28 cellular contexts compared by ENCODE assay signal in genomic region chr1:176961678-176962077, GRCh38.
"Had no signal": no experiment of that assay in that cellular context is flagged by ENCODE, and none has a peak within 500 bp of the region (broad histone marks: within the 10 kb centered on the region; RNA-seq: fewer than 3 reads in every experiment).

No MANE protein-coding gene starts in this region.

- H3K79me2 ChIP-seq: parathyroid adenoma had no signal

- H3K9me3 ChIP-seq: ovary, psoas muscle, right lobe of liver, sigmoid colon, spleen, thoracic aorta, thyroid gland, tibial nerve, upper lobe of left lung, vagina had no signal

- H3K27ac ChIP-seq: neural progenitor cell, ovary, parathyroid adenoma, psoas muscle, right lobe of liver, sigmoid colon, skin epidermis, spleen, thoracic aorta, thyroid gland, tibial nerve, upper lobe of left lung, vagina had no signal

- ATAC-seq: naive thymus-derived CD4-positive, alpha-beta T cell; natural killer cell; psoas muscle; right cardiac atrium; right lobe of liver; stimulated activated memory B cell treated with anti-CD40 and anti-IgM and Interleukin-4, amounts not matched to agents 10 μg/mL and 1 μg/mL and 100 μg/mL, for 72 hours; stimulated activated naive CD8-positive, alpha-beta T cell treated with anti-CD3 and anti-CD28 coated beads, Interleukin-15, amount 100 ng/mL, for 72 hours; stimulated activated naive CD8-positive, alpha-beta T cell treated with anti-CD3 and anti-CD28 coated beads, Interleukin-15, Interleukin-2, amounts not matched to agents 100 U/mL and 50 U/mL, for 24 hours had no signal

- H3K4me1 ChIP-seq: neural progenitor cell, parathyroid adenoma, psoas muscle, right lobe of liver, sigmoid colon, thyroid gland, tibial nerve, upper lobe of left lung, vagina had no signal

- DNase-seq: naive thymus-derived CD4-positive, alpha-beta T cell; natural killer cell; occipital lobe; ovary; psoas muscle; right cardiac atrium; right lobe of liver; sigmoid colon; spleen; stimulated activated CD4-positive, alpha-beta T cell treated with anti-CD3 and anti-CD28 coated beads, Interleukin-12 subunit alpha, Interleukin-12 subunit beta, amount 100 ng/mL, for 4 hours; stimulated activated CD4-positive, alpha-beta T cell treated with anti-CD3 and anti-CD28 coated beads, Interleukin-1b, Interleukin-23, amount 100 ng/mL, for 48 hours; stimulated activated CD4-positive, alpha-beta T cell treated with anti-CD3 and anti-CD28 coated beads, Interleukin-4, amount 100 ng/mL, for 1 hour; stimulated activated CD4-positive, alpha-beta T cell treated with anti-CD3 and anti-CD28 coated beads, Interleukin-4, amount 100 ng/mL, for 4 hours; stimulated activated CD8-positive, alpha-beta memory T cell treated with anti-CD3 and anti-CD28 coated beads, Interleukin-4, amount 100 ng/mL, for 48 hours; stimulated activated naive CD4-positive, alpha-beta T cell; stimulated activated naive CD8-positive, alpha-beta T cell treated with anti-CD3 and anti-CD28 coated beads, Interleukin-15, amount 100 ng/mL, for 72 hours; stimulated activated naive CD8-positive, alpha-beta T cell treated with anti-CD3 and anti-CD28 coated beads, Interleukin-15, Interleukin-2, amounts not matched to agents 100 U/mL and 50 U/mL, for 24 hours; thyroid gland; trophoblast cell; upper lobe of left lung had no signal

- H3K36me3 ChIP-seq: neural progenitor cell, ovary, right lobe of liver, sigmoid colon, spleen, thoracic aorta, thyroid gland, tibial nerve, upper lobe of left lung, vagina had no signal

- H3K4me2 ChIP-seq: neural progenitor cell, smooth muscle cell had no signal

- H2AFZ ChIP-seq: neural progenitor cell, parathyroid adenoma had no signal

- H3K4me3 ChIP-seq: neural progenitor cell, ovary, psoas muscle, right lobe of liver, sigmoid colon, skin epidermis, smooth muscle cell, spleen, thoracic aorta, thyroid gland, tibial nerve, upper lobe of left lung, vagina had no signal

- H3K9ac ChIP-seq: neural progenitor cell, parathyroid adenoma had no signal

- H3K27me3 ChIP-seq: neural progenitor cell, ovary, right lobe of liver, sigmoid colon, spleen, thyroid gland, tibial nerve, upper lobe of left lung, vagina had no signal
